Comparison of ENCODE assay signal across 11 cellular contexts in genomic region chr2:138030459-138030858, GRCh38.
DNase-seq lines count a peak whose midpoint lies in the region; ATAC-seq and TF ChIP-seq lines count a peak whose summit lies in the region.
"Had no signal": no experiment of that assay in that cellular context is flagged by ENCODE, and none has a peak within 500 bp of the region (broad histone marks: within the 10 kb centered on the region; RNA-seq: fewer than 3 reads in every experiment).

No MANE protein-coding gene starts in this region.

- WGBS in adrenal gland, 4 donors: 86 to 90% (median 87%) methylated on average over 3 of the region's 3 CpGs

- in situ Hi-C loops in brain microvascular endothelial cell (cut with HindIII; ENCODE audit: low pct_ligation_motif_present, low sequenced_read_pairs): no loop called here

- no peaks in the 10 kb centered on the region for H3K36me3 ChIP-seq in brain microvascular endothelial cell (replicated peaks)
- no peaks in the 10 kb centered on the region for H3K36me3 ChIP-seq in adrenal gland (replicated peaks in 1 of 2)

- ATAC-seq in GM21390 (IDR thresholded peaks at IDR 0.05; ENCODE audit: unreplicated experiment): peak; percentile 79
- ATAC-seq in HG03103 (IDR thresholded peaks at IDR 0.05; ENCODE audit: low read depth, unreplicated experiment): peak; percentile 64
- no peak for ATAC-seq in activated CD4-positive, CD25-positive, alpha-beta regulatory T cell treated with anti-CD3 and anti-CD28 coated beads, Interleukin-2, amount 50 U/mL, for 24 hours

- H3K9me3 ChIP-seq in adrenal gland (replicated peaks in 1 of 3): no peaks in the 10 kb centered on the region

- H3K27me3 ChIP-seq in brain microvascular endothelial cell (replicated peaks) (no peaks in the 10 kb centered on the region), adrenal gland (no peaks in the 10 kb centered on the region)

- DNase-seq in GM03348 (ENCODE audit: low spot score) (peak; percentile 26), brain microvascular endothelial cell (peak; percentile 84), adrenal gland (no peak), AG08396 (ENCODE audit: low spot score) (no peak)
- no peak for DNase-seq in stimulated activated naive CD4-positive, alpha-beta T cell (lab: John Stamatoyannopoulos, UW)
- DNase-seq: CD4-positive, alpha-beta memory T cell; NCI-H1092 treated with DMSO at 0.1 percent for 48 hours; stimulated activated naive CD4-positive, alpha-beta T cell treated with Interleukin-2 at 50 U/mL for 16 hours had no signal

- TF ChIP-seq POLR2A in adrenal gland (IDR thresholded peaks at IDR 0.05): no peak

- H3K4me3 ChIP-seq in brain microvascular endothelial cell (ENCODE audit: low read depth, low read length) (no peak overlapping the region), adrenal gland (no peak overlapping the region)

- H3K27ac ChIP-seq in brain microvascular endothelial cell (peak overlapping the region; percentile 66), adrenal gland (no peak overlapping the region)

- no peaks in the 10 kb centered on the region for H3K4me1 ChIP-seq in adrenal gland (replicated peaks in 1 of 2)

- TF ChIP-seq CTCF in brain microvascular endothelial cell (IDR thresholded peaks at IDR 0.05; ENCODE audit: low read depth, low read length, missing control alignments): no peak
- TF ChIP-seq CTCF in adrenal gland (IDR thresholded peaks at IDR 0.05): no peak

- intact Hi-C loops in adrenal gland (cut with DNase I): no loop called here

Comparison
In these comparisons a context has a peak if more than half of its experiments do, and no peak if none do; other contexts are left out.
1. DNase-seq: peak in GM03348 (single experiment) and brain microvascular endothelial cell (single experiment); none in stimulated activated naive CD4-positive, alpha-beta T cell (0 of 6), adrenal gland (0 of 7) and AG08396 (single experiment).
2. ATAC-seq: peak in GM21390 (single experiment) and HG03103 (single experiment); none in activated CD4-positive, CD25-positive, alpha-beta regulatory T cell treated with anti-CD3 and anti-CD28 coated beads, Interleukin-2, amount 50 U/mL, for 24 hours (0 of 2).